Comparison of ENCODE assay signal across 8 cellular contexts in the genomic region with DNA sequence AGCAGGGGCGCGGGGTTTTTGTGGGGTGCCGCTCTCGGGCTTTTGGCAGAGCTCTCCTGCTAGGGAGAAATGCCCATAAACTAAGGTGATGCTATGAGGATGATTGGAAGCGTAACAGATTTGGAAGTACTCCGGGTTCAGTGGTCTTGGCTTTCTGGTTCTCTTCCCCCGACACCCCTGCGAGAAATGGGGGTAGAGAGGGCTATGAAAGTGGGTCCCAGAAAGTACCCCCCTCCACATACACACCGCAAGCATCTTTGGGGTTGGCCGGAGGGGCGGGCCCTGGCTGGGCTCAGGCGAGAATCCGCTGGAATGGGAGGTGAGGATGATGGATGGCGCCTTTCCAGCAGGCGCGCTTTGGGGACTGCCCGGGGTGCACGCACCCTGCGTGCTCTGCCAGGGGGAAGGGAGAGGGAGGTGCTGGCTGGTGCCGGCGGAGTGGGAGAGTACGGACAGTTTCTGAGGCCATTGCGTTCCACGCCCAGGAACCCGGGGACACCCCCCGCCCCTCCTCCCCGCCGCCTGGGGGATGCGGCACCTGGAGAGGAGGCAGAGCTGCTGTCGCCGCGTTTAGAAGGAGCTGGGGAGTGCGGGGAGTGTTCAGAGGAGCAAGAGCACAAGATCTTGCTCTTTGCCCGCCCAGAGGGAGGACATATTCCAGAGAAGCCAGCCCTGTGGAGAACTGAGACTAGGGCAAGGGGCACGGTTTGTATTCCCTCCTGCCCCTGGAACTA. TPM values are rescaled to one million over a fixed set of nuclear protein-coding genes. Genes with fewer than 3 reads are reported as not detected.
DNase-seq lines count a peak whose midpoint lies in the region; ATAC-seq lines count a peak whose summit lies in the region.

No MANE protein-coding gene starts in this region.

- H3K9me3 ChIP-seq in SK-N-MC (ENCODE audit: low read depth, low read length) (no peaks in the 10 kb centered on the region), mesodermal cell (ENCODE audit: control insufficient read depth, low read length) (no peaks in the 10 kb centered on the region), stomach smooth muscle (ENCODE audit: control insufficient read depth in 2 of 2, low read length in 2 of 2) (no peaks in the 10 kb centered on the region)

- peaks cover 27% of the 10 kb centered on the region for H3K4me1 ChIP-seq in mesodermal cell (ENCODE audit: control insufficient read depth, insufficient read depth, low read length, poor library complexity, severe bottlenecking)
- peaks cover 20% of the 10 kb centered on the region for H3K4me1 ChIP-seq in stomach smooth muscle (ENCODE audit: control insufficient read depth, insufficient read depth, low read length)

- DNase-seq in COR-L47 (lab: John Stamatoyannopoulos, UW) (peak; percentile 22), SK-N-MC (ENCODE audit: low read depth, low spot score) (no peak), ecto neural progenitor cell (ENCODE audit: low spot score) (peak; percentile 68), HK-2 (ENCODE audit: unreplicated experiment) (no peak)

- H3K36me3 ChIP-seq in SK-N-MC (ENCODE audit: insufficient read depth, low read length) (no peaks in the 10 kb centered on the region), mesodermal cell (ENCODE audit: control insufficient read depth, insufficient read depth, low read length) (no peaks in the 10 kb centered on the region), stomach smooth muscle (ENCODE audit: control insufficient read depth in 2 of 2, insufficient read depth in 2 of 2, low read length in 2 of 2) (no peaks in the 10 kb centered on the region)

- WGBS in mesodermal cell (ENCODE audit: insufficient coverage in 2 of 2), 2 experiments, result 0 to 1% methylated on average over 9 to 17 of the region's 35 CpGs

- H3K4me3 ChIP-seq in SK-N-MC (peak overlapping the region; percentile 86), mesodermal cell (ENCODE audit: extremely low read depth, insufficient read depth, low read length, poor library complexity, severe bottlenecking) (peak overlapping the region; percentile 76), stomach smooth muscle (ENCODE audit: low read length in 2 of 2) (peak overlapping the region; percentile 90 to 95)

- H3K9ac ChIP-seq in SK-N-MC (ENCODE audit: insufficient read length), result no peak overlapping the region
- peak overlapping the region; percentile 51 to 73 for H3K9ac ChIP-seq in stomach smooth muscle (ENCODE audit: low read length in 2 of 2)

- H3K27ac ChIP-seq in SK-N-MC (no peak overlapping the region), mesodermal cell (ENCODE audit: low read depth, low read length, severe bottlenecking) (no peak overlapping the region), stomach smooth muscle (ENCODE audit: low read length) (no peak overlapping the region)

- ATAC-seq in GM21423 (IDR thresholded peaks at IDR 0.05; ENCODE audit: unreplicated experiment) (no peak), GM19467 (IDR thresholded peaks at IDR 0.05; ENCODE audit: unreplicated experiment) (no peak)

- peaks cover 0 to 4% of the 10 kb centered on the region in 2 donors for H3K27me3 ChIP-seq in stomach smooth muscle (ENCODE audit: control insufficient read depth in 1 of 2, insufficient read depth in 2 of 2, low read length in 2 of 2)

RNA-seq across cellular contexts. Expression of a gene that starts 1.9 kb away (rescaled TPM):
- 11.6 TPM for polyA plus RNA-seq in mesodermal cell (2013, experiment 1 of 2)
- polyA plus RNA-seq in mesodermal cell (2013, experiment 2 of 2), result 9.9 TPM

Comparison
In these comparisons a context has a peak if more than half of its experiments do, and no peak if none do; other contexts are left out.
1. DNase-seq: peak in COR-L47 (single experiment) and ecto neural progenitor cell (single experiment); none in SK-N-MC (single experiment) and HK-2 (single experiment).
2. Peak in every context shown above with its lines, with median percentiles within 50 percentile points of each other: H3K4me3 ChIP-seq.